ENCODE assay signal across 10 cellular contexts in the genomic region with DNA sequence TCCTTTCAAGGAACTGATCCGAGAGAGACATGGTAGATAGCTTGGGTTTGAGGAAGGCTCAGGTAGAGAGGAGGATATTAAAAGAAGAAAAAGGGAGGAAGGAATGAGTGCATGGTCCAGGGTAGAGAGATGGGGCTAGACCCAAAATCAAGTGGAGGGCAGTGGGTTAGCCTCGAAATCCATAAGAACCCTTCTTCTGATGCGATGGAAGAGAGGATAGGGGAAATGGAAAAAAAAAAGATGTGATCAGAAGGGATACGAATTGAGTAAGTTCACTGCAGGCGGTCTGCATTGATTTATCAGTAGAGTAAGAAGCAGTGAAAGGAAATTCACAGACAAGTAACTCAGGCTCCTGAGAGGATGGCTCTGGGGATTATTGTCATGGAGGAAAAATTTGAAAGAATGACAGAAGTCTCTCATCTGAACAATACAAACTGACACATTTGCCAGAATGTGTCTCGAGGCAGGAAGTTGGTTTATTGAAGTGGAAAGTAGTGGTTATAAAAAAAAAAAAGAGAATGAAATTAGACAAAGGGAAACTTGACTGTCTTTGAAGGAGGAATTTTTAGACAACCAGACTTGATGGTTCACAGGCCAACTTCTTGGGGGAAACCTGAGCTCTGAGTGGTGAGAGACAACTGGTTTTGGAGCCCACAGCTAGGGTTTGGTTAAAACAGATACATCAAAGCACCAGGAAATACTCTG. TPM values are rescaled to one million over a fixed set of nuclear protein-coding genes. Genes with fewer than 3 reads are reported as not detected.
DNase-seq lines count a peak whose midpoint lies in the region; ATAC-seq and TF ChIP-seq lines count a peak whose summit lies in the region.
"Had no signal": no experiment of that assay in that cellular context is flagged by ENCODE, and none has a peak within 500 bp of the region (broad histone marks: within the 10 kb centered on the region; RNA-seq: fewer than 3 reads in every experiment).

No MANE protein-coding gene starts in this region.

- ATAC-seq in GM18508 (IDR thresholded peaks at IDR 0.05; ENCODE audit: insufficient read depth, unreplicated experiment) (peak; percentile 48), GM21786 (IDR thresholded peaks at IDR 0.05; ENCODE audit: unreplicated experiment) (peak; percentile 46), naive B cell (ENCODE audit: low read depth in 2 of 2) (peak; percentile 80)

- no peak overlapping the region for H3K4me2 ChIP-seq in SK-N-SH

- H4K20me1 ChIP-seq in SK-N-SH (ENCODE audit: insufficient read depth): peaks cover 94% of the 10 kb centered on the region

- peaks cover 2 to 17% of the 10 kb centered on the region in 2 experiments; a peak in 3 of 4 replicates for H3K4me1 ChIP-seq in SK-N-SH (ENCODE audit: control insufficient read depth in 1 of 2, insufficient read depth in 2 of 2, low read depth in 1 of 2, low read length in 1 of 2)

- H3F3A ChIP-seq in SK-N-SH (replicated peaks; ENCODE audit: insufficient read depth): peaks cover 10% of the 10 kb centered on the region

- no peak overlapping the region for H2AFZ ChIP-seq in SK-N-SH (ENCODE audit: low read depth)

- no peaks in the 10 kb centered on the region for H3K27me3 Mint-ChIP-seq in naive B cell

- CTCF ChIA-PET in SK-N-SH (lab: Yijun Ruan, JAX): no interaction called here

- peak overlapping the region; percentile 51 to 89 (median 78) for H3K4me3 Mint-ChIP-seq in naive B cell

- H3K9ac ChIP-seq in SK-N-SH: no peak overlapping the region

- no peaks in the 10 kb centered on the region for H3K27me3 ChIP-seq in SK-N-SH (ENCODE audit: insufficient read depth)

- no peaks in the 10 kb centered on the region for H3K9me3 ChIP-seq in SK-N-SH

- H3K79me2 ChIP-seq in SK-N-SH (ENCODE audit: insufficient read depth): peaks cover 100% of the 10 kb centered on the region

- H3K4me1 Mint-ChIP-seq in naive B cell: peaks cover 58 to 92% (median 81%) of the 10 kb centered on the region in 3 donors

- TF ChIP-seq RAD21 in SK-N-SH (IDR thresholded peaks at IDR 0.05; ENCODE audit: low read length): no peak

- H3K9me3 Mint-ChIP-seq in naive B cell: no peaks in the 10 kb centered on the region

- 87% methylated on average over 6 of the region's 6 CpGs for WGBS in SK-N-SH (ENCODE audit: low lambda C conversion rate)

- DNase-seq in SK-N-SH (no peak), naive B cell (peak; percentile 59), NCI-H748 treated with DMSO at 0.1 percent for 48 hours (lab: John Stamatoyannopoulos, UW) (no peak), NCI-H524 treated with DMSO at 0.1 percent for 48 hours (lab: John Stamatoyannopoulos, UW) (no peak), NCI-H128 (lab: John Stamatoyannopoulos, UW; ENCODE audit: unreplicated experiment) (no peak), anterior cingulate cortex (lab: John Stamatoyannopoulos, UW) (no peak)
- DNase-seq: activated gamma-delta T cell, NCI-H446 treated with DMSO at 0.1 percent for 48 hours had no signal

- no peak overlapping the region for H3K4me3 ChIP-seq in SK-N-SH (ENCODE audit: low read depth in 2 of 2, low read length in 1 of 2)

- no peak for TF ChIP-seq CTCF in SK-N-SH (IDR thresholded peaks at IDR 0.05)

- H3K27ac Mint-ChIP-seq in naive B cell: peak overlapping the region; percentile 28 to 93 (median 70)

- no peak for TF ChIP-seq EP300 in SK-N-SH (IDR thresholded peaks at IDR 0.05; ENCODE audit: borderline replicate concordance in 1 of 2, low read depth in 1 of 2, low read length in 1 of 2)

- H3K36me3 ChIP-seq in SK-N-SH (replicated peaks in 1 of 2; ENCODE audit: control insufficient read depth in 1 of 2, insufficient read depth in 2 of 2, low read length in 1 of 2): peaks cover 12 to 48% of the 10 kb centered on the region in 2 experiments

- no peaks in the 10 kb centered on the region for H3K9me2 ChIP-seq in SK-N-SH

- H3K36me3 Mint-ChIP-seq in naive B cell: no peaks in the 10 kb centered on the region

- peak overlapping the region in 1 of 2 experiments; percentile 48; a peak in 2 of 4 replicates for H3K27ac ChIP-seq in SK-N-SH (ENCODE audit: low read depth in 2 of 2, low read length in 1 of 2)

- POLR2A ChIA-PET in SK-N-SH (lab: Yijun Ruan, JAX): no interaction called here

TF ChIP-seq in SK-N-SH, 30 proteins besides CTCF, POLR2A, EP300 and RAD21:
- TF ChIP-seq, protein P1, sequence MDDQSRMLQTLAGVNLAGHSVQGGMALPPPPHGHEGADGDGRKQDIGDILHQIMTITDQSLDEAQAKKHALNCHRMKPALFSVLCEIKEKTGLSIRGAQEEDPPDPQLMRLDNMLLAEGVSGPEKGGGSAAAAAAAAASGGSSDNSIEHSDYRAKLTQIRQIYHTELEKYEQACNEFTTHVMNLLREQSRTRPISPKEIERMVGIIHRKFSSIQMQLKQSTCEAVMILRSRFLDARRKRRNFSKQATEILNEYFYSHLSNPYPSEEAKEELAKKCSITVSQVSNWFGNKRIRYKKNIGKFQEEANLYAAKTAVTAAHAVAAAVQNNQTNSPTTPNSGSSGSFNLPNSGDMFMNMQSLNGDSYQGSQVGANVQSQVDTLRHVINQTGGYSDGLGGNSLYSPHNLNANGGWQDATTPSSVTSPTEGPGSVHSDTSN (IDR thresholded peaks at IDR 0.05): peak; percentile 45
- peak; percentile 46 for TF ChIP-seq TCF12 (IDR thresholded peaks at IDR 0.05)
- TF ChIP-seq JUND (IDR thresholded peaks at IDR 0.05): no peak; the same call in 1 of the 2 replicates
- TF ChIP-seq NRF1 (IDR thresholded peaks at IDR 0.05; ENCODE audit: low read depth, low read length): no peak
- TF ChIP-seq FOSL2 (IDR thresholded peaks at IDR 0.05; ENCODE audit: borderline replicate concordance, low read depth): no peak
- no peak for TF ChIP-seq TAF1 (IDR thresholded peaks at IDR 0.05; ENCODE audit: borderline replicate concordance, low read depth, low read length)
- no peak for TF ChIP-seq RFX5 (IDR thresholded peaks at IDR 0.05; ENCODE audit: low read length)

RNA-seq across cellular contexts. Expression of a gene that starts 10.2 kb away (rescaled TPM):
- polyA plus RNA-seq in SK-N-SH (2012; rRNA removed) (55.0 and 74.3 TPM in 2 replicates), naive B cell (ENCODE audit: low read depth in 6 of 6) (10 to 100 TPM in 4 of 6 donors, 1 to 10 TPM in 2; 8.2 to 19.0 (median 14.4) TPM)
- 60.6 and 69.2 TPM in 2 replicates for polyA plus RNA-seq in SK-N-SH (2012; cell fraction: cytosol; rRNA removed)
- polyA plus RNA-seq in SK-N-SH (2012; cell fraction: nucleus; rRNA removed): 89.8 and 149 TPM in 2 replicates
